ENCODE assay signal across 9 cellular contexts in genomic region chr14:99628832-99629618, GRCh38. TPM values are rescaled to one million over a fixed set of nuclear protein-coding genes. Genes with fewer than 3 reads are reported as not detected.
DNase-seq lines count a peak whose midpoint lies in the region; ATAC-seq, FAIRE-seq and TF ChIP-seq lines count a peak whose summit lies in the region.
"Had no signal": no experiment of that assay in that cellular context is flagged by ENCODE, and none has a peak within 500 bp of the region (broad histone marks: within the 10 kb centered on the region; RNA-seq: fewer than 3 reads in every experiment).

No MANE protein-coding gene starts in this region.

- H3K23me2 ChIP-seq in H1 (ENCODE audit: low read depth, low read length): peaks cover 5% of the 10 kb centered on the region; the same call in 1 of the 2 replicates

- peaks cover 0 to 4% of the 10 kb centered on the region in 2 experiments for H4K20me1 ChIP-seq in H1 (replicated peaks in 1 of 2; ENCODE audit: control insufficient read depth in 1 of 2, insufficient read depth in 2 of 2, low read length in 2 of 2)

- H2BK5ac ChIP-seq in H1 (ENCODE audit: low read depth, low read length): no peak overlapping the region

- H3K23ac ChIP-seq in H1 (ENCODE audit: insufficient read length): no peak overlapping the region

- no peak overlapping the region for H3K14ac ChIP-seq in H1 (ENCODE audit: insufficient read length)

- no peak overlapping the region for H2AFZ ChIP-seq in H1 (ENCODE audit: low read length)

- no peak for TF ChIP-seq EP300 in H1 (IDR thresholded peaks at IDR 0.05; ENCODE audit: borderline replicate concordance in 1 of 2, low read depth in 2 of 2, low read length in 2 of 2)

- DNase-seq in NCI-H1436 (lab: John Stamatoyannopoulos, UW): peak; percentile 58
- DNase-seq in NCI-H1436 treated with DMSO at 0.1 percent for 48 hours (lab: John Stamatoyannopoulos, UW): no peak
- DNase-seq in NCI-H82 treated with DMSO at 0.1 percent for 48 hours (lab: John Stamatoyannopoulos, UW; ENCODE audit: unreplicated experiment): peak; percentile 7
- peak; percentile 12 to 42 for DNase-seq in activated CD8-positive, alpha-beta memory T cell treated with anti-CD3 and anti-CD28 coated beads for 1 hour (ENCODE audit: extremely low read depth in 1 of 2, low read depth in 1 of 2)
- peak; percentile 43 to 89 for DNase-seq in H1 (ENCODE audit: low read depth in 1 of 2, low spot score in 2 of 2)
- DNase-seq in mesenteric fat pad (ENCODE audit: low spot score): peak; percentile 93
- DNase-seq in stimulated activated CD8-positive, alpha-beta memory T cell treated with anti-CD3 and anti-CD28 coated beads, Interleukin-4, amount 100 ng/mL, for 1 hour (ENCODE audit: low read depth in 2 of 2, low spot score in 1 of 2): peak; percentile 10 to 21

- no peak overlapping the region for H3K27ac ChIP-seq in H1 (ENCODE audit: low read depth, low read length)

- H3K36me3 ChIP-seq in H1 (ENCODE audit: control insufficient read depth in 2 of 4, insufficient read depth in 4 of 4, low read length in 3 of 4): no peaks in the 10 kb centered on the region

- WGBS in H1 (ENCODE audit: extremely low coverage in 1 of 2, insufficient coverage in 1 of 2, insufficient read length in 1 of 2, insufficient replicate concordance in 2 of 2, low coverage in 1 of 2, low lambda C conversion rate in 2 of 2, missing lambda C conversion rate in 1 of 2), 2 experiments: 39% methylated on average over 21 of the region's 21 CpGs; no CpG with 5 or more reads in 1 of the 2 experiments

- H3K4me3 ChIP-seq in H1 (ENCODE audit: extremely low read depth in 1 of 4, insufficient read depth in 2 of 4, low read depth in 3 of 4, low read length in 4 of 4): no peak overlapping the region

- CTCF ChIA-PET in H1 (lab: Charles Lee; ENCODE audit: partially characterized antibody): interaction anchor here (0.7 to 4.8 kb wide), 49 partner anchors 8 to 566 kb away, joined by 3 to 32 read pairs (median 4); partner anchors contain the start of gene CCDC85C

- peak in 2 of 3 experiments; percentile 99; a peak in 3 of 4 replicates for TF ChIP-seq CTCF in H1 (IDR thresholded peaks at IDR 0.05; ENCODE audit: control extremely low read depth in 1 of 3, insufficient read depth in 1 of 3, low read depth in 1 of 3, low read length in 3 of 3)

- peaks cover 0 to 3% (median 1%) of the 10 kb centered on the region in 4 experiments; a peak in 4 of 7 replicates for H3K4me1 ChIP-seq in H1 (replicated peaks in 1 of 4; ENCODE audit: control insufficient read depth in 3 of 4, insufficient read depth in 4 of 4, low read length in 3 of 4)

- peak overlapping the region; percentile 48; the same call in 1 of the 2 replicates for H3K18ac ChIP-seq in H1 (ENCODE audit: extremely low read depth, low read length)

- H3K9me3 ChIP-seq in H1 (ENCODE audit: insufficient read depth in 2 of 2, low read depth in 1 of 2, low read length in 1 of 2): no peaks in the 10 kb centered on the region

- peak overlapping the region; percentile 92; the same call in 1 of the 2 replicates for H2BK15ac ChIP-seq in H1 (ENCODE audit: low read length)

- no peak overlapping the region for H2BK20ac ChIP-seq in H1 (ENCODE audit: low read length)

- no peaks in the 10 kb centered on the region for H3K79me2 ChIP-seq in H1 (ENCODE audit: control insufficient read depth in 1 of 2, insufficient read depth in 2 of 2, low read length in 2 of 2)

- no peak for FAIRE-seq in H1 (lab: Jason Lieb, UNC)
- FAIRE-seq: G401.6 had no signal

- H4K91ac ChIP-seq in H1 (replicated peaks; ENCODE audit: insufficient read length, low read length): peak overlapping the region; percentile 63

- no peak overlapping the region for H3K56ac ChIP-seq in H1 (replicated peaks; ENCODE audit: insufficient read length, low read depth, low read length)

- H3K4ac ChIP-seq in H1 (replicated peaks; ENCODE audit: insufficient read length, low read depth, low read length): peak overlapping the region; percentile 75

- ATAC-seq in HG03432 (IDR thresholded peaks at IDR 0.05; ENCODE audit: unreplicated experiment): peak; percentile 80

- TF ChIP-seq POLR2A in H1 (IDR thresholded peaks at IDR 0.05; ENCODE audit: control extremely low read depth in 1 of 2, low read depth in 2 of 2, low read length in 2 of 2): no peak

- TF ChIP-seq RAD21 in H1 (IDR thresholded peaks at IDR 0.05 in 1 of 2, conservative IDR thresholded peaks at IDR 0.05 in 1 of 2; ENCODE audit: low read depth in 2 of 2, low read length in 2 of 2): peak; percentile 99

- no peak overlapping the region for H2AK5ac ChIP-seq in H1 (ENCODE audit: low read depth, low read length)

- H3K79me1 ChIP-seq in H1 (ENCODE audit: low read depth, low read length): no peaks in the 10 kb centered on the region

- POLR2A ChIA-PET in H1 (lab: Charles Lee; ENCODE audit: partially characterized antibody): interaction anchor here (0.6 kb wide), 1 partner anchor 40 kb away, joined by 3 read pairs; no protein-coding TSS in a partner anchor

- H2BK120ac ChIP-seq in H1 (replicated peaks; ENCODE audit: low read depth, low read length): no peak overlapping the region

- no peak overlapping the region for H4K5ac ChIP-seq in H1 (ENCODE audit: insufficient read length, low read depth, low read length)

- H2BK12ac ChIP-seq in H1 (ENCODE audit: low read depth, low read length): no peak overlapping the region; the same call in 1 of the 2 replicates

- H4K8ac ChIP-seq in H1 (ENCODE audit: extremely low read depth, insufficient read depth, low read length): no peak overlapping the region

- H3K4me2 ChIP-seq in H1 (ENCODE audit: insufficient read depth in 1 of 2, low read depth in 2 of 2, low read length in 2 of 2): no peak overlapping the region

- no peaks in the 10 kb centered on the region for H3K27me3 ChIP-seq in H1 (replicated peaks in 1 of 4; ENCODE audit: control insufficient read depth in 3 of 4, extremely low read depth in 1 of 4, insufficient read depth in 3 of 4, low read length in 3 of 4)

- no peak overlapping the region for H3K9ac ChIP-seq in H1 (replicated peaks in 1 of 4; ENCODE audit: extremely low read depth in 1 of 4, low read depth in 3 of 4, low read length in 3 of 4)

TF ChIP-seq in H1, 55 proteins besides CTCF, POLR2A, EP300 and RAD21 (continues in another document):
- TF ChIP-seq, protein P1, sequence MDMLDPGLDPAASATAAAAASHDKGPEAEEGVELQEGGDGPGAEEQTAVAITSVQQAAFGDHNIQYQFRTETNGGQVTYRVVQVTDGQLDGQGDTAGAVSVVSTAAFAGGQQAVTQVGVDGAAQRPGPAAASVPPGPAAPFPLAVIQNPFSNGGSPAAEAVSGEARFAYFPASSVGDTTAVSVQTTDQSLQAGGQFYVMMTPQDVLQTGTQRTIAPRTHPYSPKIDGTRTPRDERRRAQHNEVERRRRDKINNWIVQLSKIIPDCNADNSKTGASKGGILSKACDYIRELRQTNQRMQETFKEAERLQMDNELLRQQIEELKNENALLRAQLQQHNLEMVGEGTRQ (IDR thresholded peaks at IDR 0.05; ENCODE audit: low read length): peak; percentile 72
- 0 out of 2 replicates have a peak, but pooled peaks have one; percentile 29 for TF ChIP-seq YY1 (IDR thresholded peaks at IDR 0.05; ENCODE audit: low read depth, low read length)
- 0 out of 4 replicates have a peak, but pooled peaks of 1 of the 2 experiments have one; percentile 45 for TF ChIP-seq HDAC2 (IDR thresholded peaks at IDR 0.05; ENCODE audit: borderline replicate concordance in 1 of 2, low read depth in 2 of 2, low read length in 2 of 2)
- peak in 1 of 2 experiments; percentile 61; a peak in 1 of 4 replicates for TF ChIP-seq SIN3A (conservative IDR thresholded peaks at IDR 0.05 in 1 of 2, IDR thresholded peaks at IDR 0.05 in 1 of 2; ENCODE audit: low read depth in 1 of 2, low read length in 2 of 2)
- TF ChIP-seq TBP (IDR thresholded peaks at IDR 0.05; ENCODE audit: low read depth, low read length): no peak
- peak; percentile 55; the same call in 1 of the 2 replicates for TF ChIP-seq GABPA (IDR thresholded peaks at IDR 0.05; ENCODE audit: borderline replicate concordance, insufficient read depth, low read length)
- peak; percentile 50; the same call in 1 of the 2 replicates for TF ChIP-seq MAX (IDR thresholded peaks at IDR 0.05)

RNA-seq across cellular contexts. Expression of gene HHIPL1, which starts 15.9 kb away (rescaled TPM):
- total RNA-seq in H1 (2021; fragmentation: NEBNext Ultra II Directional; extraction: Animal tissue kit (Norgen Biotek cat#: 25700)): 2.6 and 3.1 TPM in 2 replicates
- polyA plus RNA-seq in H1 (2011; rRNA removed): 1.5 and 2.1 TPM in 2 replicates
- polyA plus RNA-seq in H1 (2011; cell fraction: cytosol; rRNA removed): 1.4 TPM
- polyA plus RNA-seq in H1 (2011; cell fraction: nucleus; rRNA removed): 3.1 TPM
- 1.0 to 2.0 TPM (median 1.8 TPM) in 4 replicates for polyA plus RNA-seq in H1 (2012, experiment 1 of 2)
- polyA plus RNA-seq in H1 (2012, experiment 2 of 2): 1.2 TPM
- 1.2 TPM for polyA plus RNA-seq in H1 (2013, experiment 1 of 2)
- 1.6 TPM for polyA plus RNA-seq in H1 (2013, experiment 2 of 2)
- polyA minus RNA-seq in H1 (2011; rRNA and poly(A)+ RNA removed): 1.4 and 1.5 TPM in 2 replicates
- 1.7 TPM for polyA minus RNA-seq in H1 (2011; cell fraction: cytosol; rRNA and poly(A)+ RNA removed)
- polyA minus RNA-seq in H1 (2011; cell fraction: nucleus; rRNA and poly(A)+ RNA removed): 3.8 TPM
- 3.8 TPM for total RNA-seq in mesenteric fat pad

RNA-seq across cellular contexts. Expression of gene CCDC85C, which starts 25.0 kb away (rescaled TPM):
- 35.8 and 38.6 TPM in 2 replicates for total RNA-seq in H1 (2021; fragmentation: NEBNext Ultra II Directional; extraction: Animal tissue kit (Norgen Biotek cat#: 25700))
- 16.8 and 26.4 TPM in 2 replicates for polyA plus RNA-seq in H1 (2011; rRNA removed)
- polyA plus RNA-seq in H1 (2011; cell fraction: cytosol; rRNA removed): 18.1 TPM
- 31.7 TPM for polyA plus RNA-seq in H1 (2011; cell fraction: nucleus; rRNA removed)
- 18.2 to 30.0 TPM (median 25.2 TPM) in 4 replicates for polyA plus RNA-seq in H1 (2012, experiment 1 of 2)
- polyA plus RNA-seq in H1 (2012, experiment 2 of 2): 32.9 TPM
- 15.1 TPM for polyA plus RNA-seq in H1 (2013, experiment 1 of 2)
- polyA plus RNA-seq in H1 (2013, experiment 2 of 2): 15.5 TPM
- polyA minus RNA-seq in H1 (2011; rRNA and poly(A)+ RNA removed): 22.2 and 22.8 TPM in 2 replicates
- 23.3 TPM for polyA minus RNA-seq in H1 (2011; cell fraction: cytosol; rRNA and poly(A)+ RNA removed)
- 19.6 TPM for polyA minus RNA-seq in H1 (2011; cell fraction: nucleus; rRNA and poly(A)+ RNA removed)
- total RNA-seq in mesenteric fat pad: 5.2 TPM

RNA-seq across cellular contexts. Expression of gene CYP46A1, which starts 55.1 kb away (rescaled TPM):
- total RNA-seq in H1 (2021; fragmentation: NEBNext Ultra II Directional; extraction: Animal tissue kit (Norgen Biotek cat#: 25700)): 0.71 and 1.3 TPM in 2 replicates
- 0.41 and 0.89 TPM in 2 replicates for polyA plus RNA-seq in H1 (2011; rRNA removed)
- 0.88 TPM for polyA plus RNA-seq in H1 (2011; cell fraction: cytosol; rRNA removed)
- polyA plus RNA-seq in H1 (2011; cell fraction: nucleus; rRNA removed): 4.4 TPM
- polyA plus RNA-seq in H1 (2012, experiment 1 of 2): 0.60 to 1.6 TPM (median 0.87 TPM) in 4 replicates
- polyA plus RNA-seq in H1 (2012, experiment 2 of 2): 0.45 TPM
- 0.63 TPM for polyA plus RNA-seq in H1 (2013, experiment 1 of 2)
- 0.57 TPM for polyA plus RNA-seq in H1 (2013, experiment 2 of 2)
- polyA minus RNA-seq in H1 (2011; rRNA and poly(A)+ RNA removed): 0.63 and 0.91 TPM in 2 replicates
- not detected for polyA minus RNA-seq in H1 (2011; cell fraction: cytosol; rRNA and poly(A)+ RNA removed)
- polyA minus RNA-seq in H1 (2011; cell fraction: nucleus; rRNA and poly(A)+ RNA removed): 1.9 TPM
- 3.1 TPM for total RNA-seq in mesenteric fat pad
